In the genomic region with DNA sequence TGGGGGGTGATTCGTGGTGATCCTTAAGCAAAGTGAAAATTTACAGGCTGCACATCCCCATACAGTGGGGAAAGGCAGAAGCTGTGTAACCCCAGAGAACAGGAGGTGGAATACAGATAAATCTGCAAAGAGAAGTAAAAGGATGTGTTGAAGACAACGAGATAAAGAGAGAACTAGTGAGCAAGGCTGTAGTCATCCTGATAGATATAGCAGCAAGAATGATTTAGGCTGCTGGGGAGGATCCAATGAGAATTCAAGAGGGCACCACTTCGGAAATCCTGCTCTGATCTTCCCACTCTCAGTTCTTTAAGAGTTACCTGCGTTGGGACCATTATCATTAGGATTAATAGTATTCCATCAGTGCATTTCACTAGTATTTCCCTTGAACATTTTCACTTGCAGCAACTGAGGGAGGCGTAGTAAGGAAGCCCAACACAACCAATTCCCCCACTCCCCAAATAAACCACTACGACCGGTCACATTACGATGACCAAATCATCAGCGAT, we compare ENCODE assay signal across 8 cellular contexts. TPM values are rescaled to one million over a fixed set of nuclear protein-coding genes. Genes with fewer than 3 reads are reported as not detected.
DNase-seq lines count a peak whose midpoint lies in the region; FAIRE-seq and TF ChIP-seq lines count a peak whose summit lies in the region.

A gene (minus strand): TSS at position 178 of the 506 bp plus-strand sequence.

- CTCF ChIA-PET in CD4-positive, alpha-beta memory T cell (lab: Charles Lee; ENCODE audit: partially characterized antibody) = no interaction called here
- CTCF ChIA-PET in endothelial cell of umbilical vein (lab: Charles Lee) = no interaction called here

- no peaks in the 10 kb centered on the region for H4K20me1 ChIP-seq in endothelial cell of umbilical vein (replicated peaks; ENCODE audit: control insufficient read depth, extremely low read depth, insufficient read depth, low read length)
- H4K20me1 ChIP-seq in osteoblast (ENCODE audit: insufficient read depth, low read length) = no peaks in the 10 kb centered on the region

- FAIRE-seq in endothelial cell of umbilical vein (lab: Jason Lieb, UNC) = no peak

- TF ChIP-seq CTCF in endothelial cell of umbilical vein (IDR thresholded peaks at IDR 0.05; ENCODE audit: extremely low read depth in 1 of 2, insufficient read depth in 1 of 2, low read depth in 1 of 2, low read length in 2 of 2) = no peak
- no peak for TF ChIP-seq CTCF in osteoblast (IDR thresholded peaks at IDR 0.05; ENCODE audit: extremely low read depth, low read depth, low read length)

- DNase-seq in CD4-positive, alpha-beta memory T cell = no peak
- DNase-seq in NCI-H69 (lab: John Stamatoyannopoulos, UW) (peak; percentile 68), endothelial cell of umbilical vein (ENCODE audit: low read depth, low spot score) (peak; percentile 17), osteoblast (ENCODE audit: insufficient read length, low spot score, missing footprints) (no peak), RKO (ENCODE audit: low spot score) (no peak), SHP77 treated with DMSO at 0.1 percent for 48 hours (lab: John Stamatoyannopoulos, UW) (no peak), NCI-H82 (lab: John Stamatoyannopoulos, UW) (no peak)
- DNase-seq in stimulated activated CD4-positive, alpha-beta T cell treated with anti-CD3 and anti-CD28 coated beads, Interleukin-12 subunit alpha, Interleukin-12 subunit beta, amount 100 ng/mL, for 4 hours = no peak

- peak within 1 kb of the TSS; percentile 92 for H3K4me2 ChIP-seq in endothelial cell of umbilical vein (ENCODE audit: insufficient read depth, low read length)
- H3K4me2 ChIP-seq in osteoblast (ENCODE audit: insufficient read depth, low read length) = peak within 1 kb of the TSS; percentile 70

- TF ChIP-seq POLR2A in endothelial cell of umbilical vein (IDR thresholded peaks at IDR 0.05; ENCODE audit: low read depth, low read length) = no peak

- peaks cover 5 to 6% of the 10 kb centered on the region in 2 donors for H3K27me3 Mint-ChIP-seq in CD4-positive, alpha-beta memory T cell

- H3K36me3 Mint-ChIP-seq in CD4-positive, alpha-beta memory T cell = no peaks in the 10 kb centered on the region

- H2AFZ ChIP-seq in endothelial cell of umbilical vein (ENCODE audit: low read depth, low read length) (peak within 1 kb of the TSS; percentile 97), osteoblast (ENCODE audit: low read length) (peak within 1 kb of the TSS; percentile 51)

- dilution Hi-C loops in endothelial cell of umbilical vein (cut with MboI; ENCODE audit: extremely low pct_ligation_motif_present, low sequenced_read_pairs) = no loop called here

- peak within 1 kb of the TSS; percentile 10 for H3K9ac ChIP-seq in endothelial cell of umbilical vein (replicated peaks; ENCODE audit: extremely low read depth, insufficient read depth, low read length)

- no peaks in the 10 kb centered on the region for H3K9me3 ChIP-seq in CD4-positive, alpha-beta memory T cell (ENCODE audit: control insufficient read depth in 1 of 2, low read length in 2 of 2)
- no peaks in the 10 kb centered on the region for H3K9me3 ChIP-seq in endothelial cell of umbilical vein (replicated peaks; ENCODE audit: control insufficient read depth, insufficient read depth, low read length)
- no peaks in the 10 kb centered on the region for H3K9me3 ChIP-seq in osteoblast (ENCODE audit: low read depth, low read length)

- H3K27me3 ChIP-seq in CD4-positive, alpha-beta memory T cell (ENCODE audit: insufficient read depth, low read length) = no peaks in the 10 kb centered on the region
- H3K27me3 ChIP-seq in endothelial cell of umbilical vein (ENCODE audit: control insufficient read depth in 2 of 2, insufficient read depth in 2 of 2, low read length in 2 of 2) (peaks cover 34 to 53% of the 10 kb centered on the region in 2 experiments), osteoblast (ENCODE audit: insufficient read depth, low read length) (no peaks in the 10 kb centered on the region)

- no peak within 1 kb of the TSS for H3K27ac Mint-ChIP-seq in CD4-positive, alpha-beta memory T cell

- H3K9me1 ChIP-seq in endothelial cell of umbilical vein (replicated peaks; ENCODE audit: control insufficient read depth, extremely low read depth, insufficient read depth, low read length) = no peaks in the 10 kb centered on the region

- no peak within 1 kb of the TSS for H3K4me3 ChIP-seq in CD4-positive, alpha-beta memory T cell (ENCODE audit: low read length in 2 of 2)
- peak within 1 kb of the TSS; percentile 45 to 90 (median 80) for H3K4me3 ChIP-seq in endothelial cell of umbilical vein (replicated peaks in 1 of 3; ENCODE audit: insufficient read depth in 1 of 3, low read depth in 1 of 3, low read length in 3 of 3)
- peak within 1 kb of the TSS; percentile 40 for H3K4me3 ChIP-seq in osteoblast (ENCODE audit: insufficient read depth, low read length)

- BruUV-seq in endothelial cell of umbilical vein (replicated peaks; lab: Mats Ljungman, UMichigan) = no TSS peak

- H3K79me2 ChIP-seq in endothelial cell of umbilical vein (ENCODE audit: control insufficient read depth, insufficient read depth, low read length) (no peaks in the 10 kb centered on the region), osteoblast (ENCODE audit: insufficient read depth, low read length) (no peaks in the 10 kb centered on the region)

- H3K9me3 Mint-ChIP-seq in CD4-positive, alpha-beta memory T cell = peaks cover 0 to 16% (median 4%) of the 10 kb centered on the region in 8 donors

- POLR2A ChIA-PET in CD4-positive, alpha-beta memory T cell (lab: Charles Lee; ENCODE audit: partially characterized antibody) = no interaction called here
- POLR2A ChIA-PET in endothelial cell of umbilical vein (lab: Charles Lee) = no interaction called here

- H3K4me1 ChIP-seq in CD4-positive, alpha-beta memory T cell (ENCODE audit: insufficient read depth, low read length) = no peaks in the 10 kb centered on the region
- peaks cover 28% of the 10 kb centered on the region for H3K4me1 ChIP-seq in endothelial cell of umbilical vein (ENCODE audit: control insufficient read depth, extremely low read depth, insufficient read depth, low read length)
- H3K4me1 ChIP-seq in osteoblast (ENCODE audit: insufficient read depth, low read length) = no peaks in the 10 kb centered on the region

- peaks cover 9 to 19% (median 13%) of the 10 kb centered on the region in 4 donors for H3K4me1 Mint-ChIP-seq in CD4-positive, alpha-beta memory T cell

- peak within 1 kb of the TSS in 6 of 8 donors; percentile 10 to 68 (median 54) for H3K4me3 Mint-ChIP-seq in CD4-positive, alpha-beta memory T cell

- intact Hi-C loops in CD4-positive, alpha-beta memory T cell (cut with micrococcal nuclease) = no loop called here
- intact Hi-C loops in endothelial cell of umbilical vein (cut with micrococcal nuclease) = no loop called here

- H3K27ac ChIP-seq in CD4-positive, alpha-beta memory T cell (ENCODE audit: low read depth, low read length) = no peak within 1 kb of the TSS
- no peak within 1 kb of the TSS for H3K27ac ChIP-seq in endothelial cell of umbilical vein (ENCODE audit: insufficient read depth, low read depth, low read length)
- no peak within 1 kb of the TSS for H3K27ac ChIP-seq in osteoblast (ENCODE audit: low read depth, low read length)

- no peaks in the 10 kb centered on the region for H3K36me3 ChIP-seq in CD4-positive, alpha-beta memory T cell (ENCODE audit: insufficient read depth, low read length)
- H3K36me3 ChIP-seq in endothelial cell of umbilical vein (ENCODE audit: control insufficient read depth in 2 of 2, extremely low read depth in 1 of 2, insufficient read depth in 2 of 2, low read length in 2 of 2) (no peaks in the 10 kb centered on the region), osteoblast (ENCODE audit: insufficient read depth, low read length) (no peaks in the 10 kb centered on the region)

TF ChIP-seq in endothelial cell of umbilical vein, 7 proteins besides CTCF, POLR2A, EP300 and RAD21:
- TF ChIP-seq EZH2 (IDR thresholded peaks at IDR 0.05; ENCODE audit: borderline replicate concordance, low read depth, low read length, severe bottlenecking) (peak; percentile 34), GATA2 (IDR thresholded peaks at IDR 0.05; ENCODE audit: insufficient read depth, insufficient read length, low read depth, low read length) (no peak)

RNA-seq across cellular contexts. Expression of the gene that starts here (rescaled TPM):
- not detected for total RNA-seq in CD4-positive, alpha-beta memory T cell
- polyA plus RNA-seq in CD4-positive, alpha-beta memory T cell = not detected
- not detected in 2 replicates for total RNA-seq in endothelial cell of umbilical vein
- polyA plus RNA-seq in endothelial cell of umbilical vein = not detected in 2 replicates
- polyA plus RNA-seq in endothelial cell of umbilical vein (2011; cell fraction: cytosol; rRNA removed) = not detected in 2 replicates
- not detected in 2 replicates for polyA plus RNA-seq in endothelial cell of umbilical vein (2011; cell fraction: nucleus; rRNA removed)
- not detected in 2 replicates for polyA plus RNA-seq in endothelial cell of umbilical vein (2012)
- not detected in 2 replicates for polyA minus RNA-seq in endothelial cell of umbilical vein
- polyA minus RNA-seq in endothelial cell of umbilical vein (2011; cell fraction: cytosol; rRNA and poly(A)+ RNA removed) = not detected
- polyA minus RNA-seq in endothelial cell of umbilical vein (2011; cell fraction: nucleus; rRNA and poly(A)+ RNA removed) = not detected in 2 replicates
- not detected in 2 replicates for total RNA-seq in osteoblast

Comparison
In these comparisons a context has a peak if more than half of its experiments do, and no peak if none do; other contexts are left out.
1. Peak in DNase-seq, H3K4me3 ChIP-seq, H3K9ac ChIP-seq and H3K4me2 ChIP-seq in endothelial cell of umbilical vein; RNA of the gene not detected or under 1 TPM.